8 cellular contexts compared by ENCODE assay signal in the genomic region with DNA sequence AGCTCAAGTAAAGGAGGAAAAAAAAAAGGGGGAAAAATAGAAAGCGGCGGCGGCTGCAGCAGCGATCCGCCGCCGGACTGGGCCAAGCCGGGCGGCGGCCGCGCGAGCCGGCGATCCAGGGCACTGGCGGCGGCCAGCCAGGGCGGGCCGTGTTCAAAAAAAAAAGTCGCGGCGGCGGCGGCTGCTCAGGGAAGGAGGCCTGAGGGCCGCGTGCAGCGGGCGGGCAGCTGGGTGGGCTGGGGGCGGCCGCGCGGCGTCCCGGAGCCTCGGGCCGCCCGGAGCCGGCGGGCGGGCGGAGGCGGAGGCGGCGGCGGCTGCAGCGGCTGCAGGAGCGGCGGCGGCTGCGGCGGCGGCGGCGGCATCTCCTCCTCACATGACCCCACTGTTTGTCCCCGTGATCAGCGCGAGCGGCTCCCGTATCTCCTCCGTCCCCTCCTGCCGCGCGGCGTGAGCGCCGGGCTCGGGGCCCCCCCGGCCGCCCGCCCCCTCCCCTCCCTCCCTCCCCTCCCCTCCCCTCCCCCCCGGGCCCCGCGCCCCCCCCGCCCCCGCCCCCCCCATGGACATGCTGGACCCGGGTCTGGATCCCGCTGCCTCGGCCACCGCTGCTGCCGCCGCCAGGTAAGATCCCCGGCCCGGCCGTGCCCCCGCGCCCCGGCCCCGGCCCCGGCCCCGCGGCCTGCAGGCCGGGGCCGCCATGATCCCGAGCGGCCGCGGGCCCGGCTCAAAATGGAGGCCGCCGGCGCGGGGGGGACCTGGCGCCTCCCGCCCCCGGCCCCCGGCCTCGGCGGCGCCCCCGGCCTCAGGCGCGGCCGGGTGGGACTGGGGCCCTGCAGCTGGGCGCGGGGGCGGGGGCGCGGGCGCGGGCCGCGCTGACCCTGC. TPM values are rescaled to one million over a fixed set of nuclear protein-coding genes. Genes with fewer than 3 reads are reported as not detected.
A peak's percentile ranks its signal among the peaks of the same experiment; 100 is the strongest.
DNase-seq lines count a peak whose midpoint lies in the region; ATAC-seq and TF ChIP-seq lines count a peak whose summit lies in the region.

A gene with protein sequence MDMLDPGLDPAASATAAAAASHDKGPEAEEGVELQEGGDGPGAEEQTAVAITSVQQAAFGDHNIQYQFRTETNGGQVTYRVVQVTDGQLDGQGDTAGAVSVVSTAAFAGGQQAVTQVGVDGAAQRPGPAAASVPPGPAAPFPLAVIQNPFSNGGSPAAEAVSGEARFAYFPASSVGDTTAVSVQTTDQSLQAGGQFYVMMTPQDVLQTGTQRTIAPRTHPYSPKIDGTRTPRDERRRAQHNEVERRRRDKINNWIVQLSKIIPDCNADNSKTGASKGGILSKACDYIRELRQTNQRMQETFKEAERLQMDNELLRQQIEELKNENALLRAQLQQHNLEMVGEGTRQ (plus strand): TSS at position 417 of the 879 bp plus-strand sequence. CDS start 140 bp downstream, at position 557.

- H3K9ac ChIP-seq in endodermal cell (ENCODE audit: extremely low read depth, low read length, poor library complexity, severe bottlenecking): peak within 1 kb of the TSS; percentile 67

- TF ChIP-seq CTCF in AG04450 (IDR thresholded peaks at IDR 0.05; ENCODE audit: low read depth, low read length) (no peak), endodermal cell (conservative IDR thresholded peaks at IDR 0.05) (no peak)

- POLR2A ChIA-PET in AG04450 (lab: Yijun Ruan, JAX): no interaction called here

- H3K36me3 Mint-ChIP-seq in activated CD8-positive, alpha-beta memory T cell treated with anti-CD3 and anti-CD28 coated beads, Interleukin-2, amount 10 ng/mL, durations not matched to agents 7 days and 5 days: peaks cover 24% of the 10 kb centered on the region
- H3K36me3 Mint-ChIP-seq in endodermal cell (ENCODE audit: low read depth) (peaks cover 59% of the 10 kb centered on the region), memory B cell (peaks cover 12% of the 10 kb centered on the region)
- H3K36me3 Mint-ChIP-seq in stimulated activated effector memory CD8-positive, alpha-beta T cell treated with anti-CD3 and anti-CD28 coated beads, Interleukin-12 subunit alpha, Interleukin-12 subunit beta, amount 100 ng/mL, for 72 hours: peaks cover 59% of the 10 kb centered on the region

- no peaks in the 10 kb centered on the region for H3K27me3 Mint-ChIP-seq in activated CD8-positive, alpha-beta memory T cell treated with anti-CD3 and anti-CD28 coated beads, Interleukin-2, amount 10 ng/mL, durations not matched to agents 7 days and 5 days
- no peaks in the 10 kb centered on the region for H3K27me3 Mint-ChIP-seq in endodermal cell (ENCODE audit: insufficient read depth)
- H3K27me3 Mint-ChIP-seq in memory B cell: no peaks in the 10 kb centered on the region

- ATAC-seq in GM18861 (IDR thresholded peaks at IDR 0.05; ENCODE audit: unreplicated experiment) (peak; percentile 15), HG03354 (IDR thresholded peaks at IDR 0.05; ENCODE audit: poor library complexity, severe bottlenecking, unreplicated experiment) (peak; percentile 37), memory B cell (ENCODE audit: low read depth) (peak; percentile 49)
- peak; percentile 21 for ATAC-seq in activated CD8-positive, alpha-beta memory T cell treated with anti-CD3 and anti-CD28 coated beads, Interleukin-2, amount 10 ng/mL, durations not matched to agents 7 days and 5 days
- ATAC-seq in stimulated activated effector memory CD8-positive, alpha-beta T cell treated with anti-CD3 and anti-CD28 coated beads, Interleukin-12 subunit alpha, Interleukin-12 subunit beta, amount 100 ng/mL, for 72 hours: peak; percentile 47

- H3K36me3 ChIP-seq in endodermal cell (ENCODE audit: control insufficient read depth, insufficient read depth, low read length): peaks cover 61% of the 10 kb centered on the region

- H3K4me3 ChIP-seq in AG04450 (ENCODE audit: low read depth, low read length) (peak within 1 kb of the TSS; percentile 85), endodermal cell (ENCODE audit: low read length) (peak within 1 kb of the TSS; percentile 86)

- H3K27ac ChIP-seq in AG04450 (ENCODE audit: low read depth, low read length): peak within 1 kb of the TSS; percentile 77
- peak within 1 kb of the TSS; percentile 68 for H3K27ac ChIP-seq in endodermal cell (ENCODE audit: low read depth, low read length)

- H3K9me3 Mint-ChIP-seq in activated CD8-positive, alpha-beta memory T cell treated with anti-CD3 and anti-CD28 coated beads, Interleukin-2, amount 10 ng/mL, durations not matched to agents 7 days and 5 days (ENCODE audit: low read depth): no peaks in the 10 kb centered on the region
- H3K9me3 Mint-ChIP-seq in endodermal cell: no peaks in the 10 kb centered on the region
- no peaks in the 10 kb centered on the region for H3K9me3 Mint-ChIP-seq in memory B cell
- no peaks in the 10 kb centered on the region for H3K9me3 Mint-ChIP-seq in stimulated activated effector memory CD8-positive, alpha-beta T cell treated with anti-CD3 and anti-CD28 coated beads, Interleukin-12 subunit alpha, Interleukin-12 subunit beta, amount 100 ng/mL, for 72 hours

- H3K9me3 ChIP-seq in AG04450 (ENCODE audit: control insufficient read depth, insufficient read depth, low read length) (no peaks in the 10 kb centered on the region; the same call in 1 of the 2 replicates), endodermal cell (ENCODE audit: control insufficient read depth, low read length) (no peaks in the 10 kb centered on the region)

- no peaks in the 10 kb centered on the region for H3K4me1 ChIP-seq in endodermal cell (ENCODE audit: control insufficient read depth, insufficient read depth, low read length)

- WGBS in endodermal cell (ENCODE audit: insufficient coverage in 1 of 2, insufficient read length in 1 of 2), 2 experiments: 0% methylated on average over 7 to 102 of the region's 122 CpGs

- CTCF ChIA-PET in AG04450 (lab: Charles Lee): interaction anchor here (0.6 to 1.5 kb wide), 2 partner anchors 13 to 157 kb away, joined by 3 to 8 read pairs; a partner anchor contains a TSS
- CTCF ChIA-PET in activated CD8-positive, alpha-beta memory T cell treated with anti-CD3 and anti-CD28 coated beads, Interleukin-2, amount 10 ng/mL, durations not matched to agents 7 days and 5 days (lab: Charles Lee): interaction anchor here (1.1 to 3.3 kb wide), 6 partner anchors 27 to 226 kb away, joined by 3 to 16 read pairs (median 4); no protein-coding TSS in a partner anchor

- H3K4me1 Mint-ChIP-seq in activated CD8-positive, alpha-beta memory T cell treated with anti-CD3 and anti-CD28 coated beads, Interleukin-2, amount 10 ng/mL, durations not matched to agents 7 days and 5 days: peaks cover 19% of the 10 kb centered on the region
- H3K4me1 Mint-ChIP-seq in endodermal cell (peaks cover 12% of the 10 kb centered on the region), memory B cell (peaks cover 41% of the 10 kb centered on the region)
- peaks cover 50% of the 10 kb centered on the region for H3K4me1 Mint-ChIP-seq in stimulated activated effector memory CD8-positive, alpha-beta T cell treated with anti-CD3 and anti-CD28 coated beads, Interleukin-12 subunit alpha, Interleukin-12 subunit beta, amount 100 ng/mL, for 72 hours

- H3K27me3 ChIP-seq in AG04450 (ENCODE audit: control insufficient read depth, insufficient read depth, low read length) (no peaks in the 10 kb centered on the region), endodermal cell (ENCODE audit: control insufficient read depth, insufficient read depth, low read length, poor library complexity, severe bottlenecking) (no peaks in the 10 kb centered on the region)

- H3K27ac Mint-ChIP-seq in activated CD8-positive, alpha-beta memory T cell treated with anti-CD3 and anti-CD28 coated beads, Interleukin-2, amount 10 ng/mL, durations not matched to agents 7 days and 5 days: peak within 1 kb of the TSS; percentile 90
- H3K27ac Mint-ChIP-seq in endodermal cell: peak within 1 kb of the TSS; percentile 97
- H3K27ac Mint-ChIP-seq in memory B cell: peak within 1 kb of the TSS; percentile 87
- peak within 1 kb of the TSS; percentile 98 for H3K27ac Mint-ChIP-seq in stimulated activated effector memory CD8-positive, alpha-beta T cell treated with anti-CD3 and anti-CD28 coated beads, Interleukin-12 subunit alpha, Interleukin-12 subunit beta, amount 100 ng/mL, for 72 hours

- DNase-seq in AG04450 (ENCODE audit: low read depth, low spot score) (no peak), NCI-H748 treated with DMSO at 0.1 percent for 48 hours (lab: John Stamatoyannopoulos, UW) (peak; percentile 16), endodermal cell (peak; percentile 86), memory B cell (ENCODE audit: low spot score in 2 of 2) (peak; percentile 56 to 65)
- peak; percentile 77 for DNase-seq in activated CD8-positive, alpha-beta memory T cell treated with anti-CD3 and anti-CD28 coated beads, Interleukin-2, amount 10 ng/mL, durations not matched to agents 7 days and 5 days
- DNase-seq in stimulated activated effector memory CD8-positive, alpha-beta T cell treated with anti-CD3 and anti-CD28 coated beads, Interleukin-12 subunit alpha, Interleukin-12 subunit beta, amount 100 ng/mL, for 72 hours (ENCODE audit: low spot score in 2 of 2): peak; percentile 44 to 77

- peak within 1 kb of the TSS; percentile 89 for H3K4me3 Mint-ChIP-seq in activated CD8-positive, alpha-beta memory T cell treated with anti-CD3 and anti-CD28 coated beads, Interleukin-2, amount 10 ng/mL, durations not matched to agents 7 days and 5 days
- H3K4me3 Mint-ChIP-seq in endodermal cell (peak within 1 kb of the TSS; percentile 75), memory B cell (peak within 1 kb of the TSS; percentile 92)
- H3K4me3 Mint-ChIP-seq in stimulated activated effector memory CD8-positive, alpha-beta T cell treated with anti-CD3 and anti-CD28 coated beads, Interleukin-12 subunit alpha, Interleukin-12 subunit beta, amount 100 ng/mL, for 72 hours: peak within 1 kb of the TSS; percentile 91

RNA-seq across cellular contexts. Expression of the gene that starts here (rescaled TPM):
- 55.6 and 58.6 TPM in 2 replicates for polyA plus RNA-seq in AG04450 (2011; rRNA removed)
- polyA minus RNA-seq in AG04450 (2011; rRNA and poly(A)+ RNA removed): 58.2 and 77.5 TPM in 2 replicates
- 100 to 1,000 TPM; 138 to 154 TPM for total RNA-seq in activated CD8-positive, alpha-beta memory T cell treated with anti-CD3 and anti-CD28 coated beads, Interleukin-2, amount 10 ng/mL, durations not matched to agents 7 days and 5 days
- total RNA-seq in endodermal cell: 100 to 1,000 TPM; 111 to 121 TPM
- polyA plus RNA-seq in endodermal cell (2013, experiment 1 of 2): 120 TPM
- polyA plus RNA-seq in endodermal cell (2013, experiment 2 of 2): 121 TPM
